8 cellular contexts compared by ENCODE assay signal in the genomic region with DNA sequence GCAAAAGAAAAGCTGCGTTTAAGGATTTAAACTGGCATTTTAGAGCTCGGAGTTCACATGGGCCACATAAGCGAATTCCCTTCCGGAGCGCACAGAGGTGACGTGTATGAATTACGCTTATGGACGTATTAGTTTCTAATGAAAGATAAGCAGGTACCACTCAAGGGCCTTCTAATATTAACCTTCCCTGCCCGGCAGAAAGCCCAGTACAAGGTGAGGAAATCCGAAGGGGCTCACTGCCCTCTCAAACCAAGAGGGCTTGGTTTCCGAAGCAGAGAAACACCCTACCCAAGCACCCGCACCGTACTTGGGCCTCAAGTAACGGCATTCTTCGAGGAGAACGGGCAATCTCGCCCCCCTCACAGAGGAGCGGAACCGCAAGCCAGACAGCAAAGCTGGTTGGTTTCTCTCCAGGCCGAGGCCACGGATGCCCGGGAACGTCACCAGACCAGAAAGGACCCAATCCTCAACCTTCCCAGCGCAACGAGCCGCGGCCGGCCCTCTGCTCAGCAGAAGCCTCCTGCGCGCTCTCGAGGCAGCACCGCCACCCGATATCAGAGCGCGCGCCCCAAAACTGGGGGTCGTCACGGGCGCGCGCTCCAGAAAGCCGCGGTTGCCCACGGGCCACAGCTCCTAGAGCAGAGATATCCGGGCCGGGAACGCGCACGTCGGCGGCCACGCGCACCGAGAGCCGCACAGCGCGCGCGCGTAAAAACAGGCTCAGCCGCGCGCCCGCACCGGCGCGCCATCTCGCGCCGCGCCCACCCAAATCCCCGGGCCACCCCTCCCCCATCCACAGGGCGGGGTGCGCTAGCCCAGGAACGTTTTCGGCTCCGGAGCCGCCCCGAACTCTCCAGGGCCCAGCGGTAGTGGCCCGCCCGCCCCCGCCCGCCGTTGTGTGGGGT. TPM values are rescaled to one million over a fixed set of nuclear protein-coding genes. Genes with fewer than 3 reads are reported as not detected.
A peak's percentile ranks its signal among the peaks of the same experiment; 100 is the strongest.
DNase-seq lines count a peak whose midpoint lies in the region; ATAC-seq and TF ChIP-seq lines count a peak whose summit lies in the region.

No MANE protein-coding gene starts in this region.

- peaks cover 28% of the 10 kb centered on the region for H3K4me1 Mint-ChIP-seq in activated CD8-positive, alpha-beta T cell treated with anti-CD3 and anti-CD28 coated beads for 36 hours (ENCODE audit: low read depth)

- H3K27ac ChIP-seq in AG04450 (ENCODE audit: low read depth, low read length), result peak overlapping the region; percentile 98

- peak overlapping the region; percentile 88 for H3K4me3 Mint-ChIP-seq in activated CD8-positive, alpha-beta T cell treated with anti-CD3 and anti-CD28 coated beads for 36 hours

- H3K27me3 ChIP-seq in AG04450 (ENCODE audit: control insufficient read depth, insufficient read depth, low read length), result no peaks in the 10 kb centered on the region

- peak overlapping the region; percentile 99 for H3K4me3 ChIP-seq in AG04450 (ENCODE audit: low read depth, low read length)

- intact Hi-C loops in activated CD8-positive, alpha-beta T cell treated with anti-CD3 and anti-CD28 coated beads for 36 hours (cut with micrococcal nuclease), result loop anchor here (5.0 kb wide), 1 partner anchor 66 kb away; a partner anchor contains a TSS

- no peaks in the 10 kb centered on the region for H3K27me3 Mint-ChIP-seq in activated CD8-positive, alpha-beta T cell treated with anti-CD3 and anti-CD28 coated beads for 36 hours

- peak overlapping the region; percentile 96 for H3K27ac Mint-ChIP-seq in activated CD8-positive, alpha-beta T cell treated with anti-CD3 and anti-CD28 coated beads for 36 hours

- CTCF ChIA-PET in AG04450 (lab: Charles Lee), result interaction anchor here (0.7 to 4.0 kb wide), 15 partner anchors 7 to 353 kb away, joined by 3 to 37 read pairs (median 4); a partner anchor contains a TSS
- CTCF ChIA-PET in activated CD8-positive, alpha-beta T cell treated with anti-CD3 and anti-CD28 coated beads for 36 hours (lab: Charles Lee), result interaction anchor here (0.9 to 5.4 kb wide), 15 partner anchors 7 to 356 kb away, joined by 3 to 37 read pairs (median 5); a partner anchor contains a TSS

- no peaks in the 10 kb centered on the region; the same call in 1 of the 2 replicates for H3K9me3 ChIP-seq in AG04450 (ENCODE audit: control insufficient read depth, insufficient read depth, low read length)

- DNase-seq in AG04450 (ENCODE audit: low read depth, low spot score) (peak; percentile 50), NCI-H510A (lab: John Stamatoyannopoulos, UW) (peak; percentile 37), lung microvascular endothelial cell (ENCODE audit: low read depth in 2 of 2) (peak; percentile 87)
- peak; percentile 93 for DNase-seq in activated CD8-positive, alpha-beta T cell treated with anti-CD3 and anti-CD28 coated beads for 36 hours
- peak; percentile 69 for DNase-seq in effector CD4-positive, alpha-beta T cell
- peak; percentile 53 to 65 (median 64) for DNase-seq in stimulated activated CD4-positive, alpha-beta T cell treated with anti-CD3 and anti-CD28 coated beads, TNF-alpha, amount 100 ng/mL, for 4 hours (ENCODE audit: low read depth in 3 of 3)

- H3K36me3 Mint-ChIP-seq in activated CD8-positive, alpha-beta T cell treated with anti-CD3 and anti-CD28 coated beads for 36 hours (ENCODE audit: low read depth), result peaks cover 19% of the 10 kb centered on the region

- no peaks in the 10 kb centered on the region for H3K9me3 Mint-ChIP-seq in activated CD8-positive, alpha-beta T cell treated with anti-CD3 and anti-CD28 coated beads for 36 hours

- ATAC-seq in GM18861 (IDR thresholded peaks at IDR 0.05; ENCODE audit: unreplicated experiment) (peak; percentile 37), HG03108 (IDR thresholded peaks at IDR 0.05; ENCODE audit: unreplicated experiment) (peak; percentile 33)
- peak; percentile 48 for ATAC-seq in activated CD8-positive, alpha-beta T cell treated with anti-CD3 and anti-CD28 coated beads for 36 hours

- POLR2A ChIA-PET in AG04450 (lab: Yijun Ruan, JAX), result interaction anchor here (0.5 to 3.6 kb wide), 28 partner anchors 10 to 376 kb away, joined by 3 to 45 read pairs (median 4); a partner anchor contains a TSS
- POLR2A ChIA-PET in activated CD8-positive, alpha-beta T cell treated with anti-CD3 and anti-CD28 coated beads for 36 hours (lab: Charles Lee), result interaction anchor here (0.7 to 4.3 kb wide), 50 partner anchors 10 to 853 kb away, joined by 3 to 54 read pairs (median 4); a partner anchor contains a TSS

- no peak for TF ChIP-seq CTCF in AG04450 (IDR thresholded peaks at IDR 0.05; ENCODE audit: low read depth, low read length)
- TF ChIP-seq CTCF in activated CD8-positive, alpha-beta T cell treated with anti-CD3 and anti-CD28 coated beads for 36 hours (IDR thresholded peaks at IDR 0.05), result no peak

RNA-seq across cellular contexts. Expression of a gene that starts 0.7 kb away (rescaled TPM):
- 68.6 and 69.7 TPM in 2 replicates for polyA plus RNA-seq in AG04450 (2011; rRNA removed)
- polyA minus RNA-seq in AG04450 (2011; rRNA and poly(A)+ RNA removed), result 144 and 177 TPM in 2 replicates
- total RNA-seq in activated CD8-positive, alpha-beta T cell treated with anti-CD3 and anti-CD28 coated beads for 36 hours, result 100 to 1,000 TPM; 107 to 112 TPM
- 52.3 and 56.0 TPM in 2 replicates for total RNA-seq in lung microvascular endothelial cell

RNA-seq across cellular contexts. Expression of a gene that starts 11.4 kb away (rescaled TPM):
- polyA plus RNA-seq in AG04450 (2011; rRNA removed), result 209 and 305 TPM in 2 replicates
- polyA minus RNA-seq in AG04450 (2011; rRNA and poly(A)+ RNA removed), result 216 and 375 TPM in 2 replicates
- 100 to 1,000 TPM; 270 to 282 TPM for total RNA-seq in activated CD8-positive, alpha-beta T cell treated with anti-CD3 and anti-CD28 coated beads for 36 hours
- 325 and 387 TPM in 2 replicates for total RNA-seq in lung microvascular endothelial cell

RNA-seq across cellular contexts. Expression of a gene that starts 27.4 kb away (rescaled TPM):
- 33.3 and 37.7 TPM in 2 replicates for polyA plus RNA-seq in AG04450 (2011; rRNA removed)
- 93.3 and 135 TPM in 2 replicates for polyA minus RNA-seq in AG04450 (2011; rRNA and poly(A)+ RNA removed)
- 10 to 100 TPM; 41.0 to 41.6 TPM for total RNA-seq in activated CD8-positive, alpha-beta T cell treated with anti-CD3 and anti-CD28 coated beads for 36 hours
- total RNA-seq in lung microvascular endothelial cell, result 21.6 and 36.9 TPM in 2 replicates

RNA-seq across cellular contexts. Expression of a gene that starts 39.6 kb away (rescaled TPM):
- 470 and 674 TPM in 2 replicates for polyA plus RNA-seq in AG04450 (2011; rRNA removed)
- polyA minus RNA-seq in AG04450 (2011; rRNA and poly(A)+ RNA removed), result 513 and 748 TPM in 2 replicates
- not detected for total RNA-seq in activated CD8-positive, alpha-beta T cell treated with anti-CD3 and anti-CD28 coated beads for 36 hours
- 580 and 1,189 TPM in 2 replicates for total RNA-seq in lung microvascular endothelial cell

Comparison
In these comparisons a context has a peak if more than half of its experiments do, and no peak if none do; other contexts are left out.
1. Peak in every context shown above with its lines: DNase-seq, ATAC-seq, H3K4me3 ChIP-seq and H3K27ac ChIP-seq.
2. DNase-seq: peak in every context shown above with its lines; median percentile 93 in activated CD8-positive, alpha-beta T cell treated with anti-CD3 and anti-CD28 coated beads for 36 hours; 87 in lung microvascular endothelial cell; 69 in effector CD4-positive, alpha-beta T cell; 64 in stimulated activated CD4-positive, alpha-beta T cell treated with anti-CD3 and anti-CD28 coated beads, TNF-alpha, amount 100 ng/mL, for 4 hours; 50 in AG04450; 37 in NCI-H510A.